Comparison of ENCODE assay signal across 10 cellular contexts in genomic region chr4:152258804-152259708, GRCh38.
DNase-seq lines count a peak whose midpoint lies in the region; ATAC-seq, FAIRE-seq and TF ChIP-seq lines count a peak whose summit lies in the region.
"Had no signal": no experiment of that assay in that cellular context is flagged by ENCODE, and none has a peak within 500 bp of the region (broad histone marks: within the 10 kb centered on the region; RNA-seq: fewer than 3 reads in every experiment).

No MANE protein-coding gene starts in this region.

- no peak for TF ChIP-seq RAD21 in HepG2 (CRISPR knock-in tag; IDR thresholded peaks at IDR 0.05)

- in situ Hi-C loops in HepG2 (cut with HindIII; ENCODE audit: extremely low pct_ligation_motif_present, low pct_unique_long_range_greater_than_20kb), result no loop called here

- peaks cover 17% of the 10 kb centered on the region for H3K4me1 ChIP-seq in HepG2 (ENCODE audit: insufficient read depth, low read length)
- H3K4me1 ChIP-seq in right lobe of liver, result no peaks in the 10 kb centered on the region
- peaks cover 4% of the 10 kb centered on the region for H3K4me1 ChIP-seq in hepatocyte (ENCODE audit: insufficient read depth)
- H3K4me1 ChIP-seq in upper lobe of right lung, result peaks cover 17% of the 10 kb centered on the region

- CTCF ChIA-PET in HepG2 (lab: Yijun Ruan, JAX; ENCODE audit: low intra/inter-chr PET ratio, low total read pairs), result no interaction called here

- POLR2A ChIA-PET in HepG2 (lab: Yijun Ruan, JAX), result no interaction called here

- no peak for TF ChIP-seq EP300 in HepG2 (IDR thresholded peaks at IDR 0.05; ENCODE audit: low read depth in 2 of 2, low read length in 2 of 2)
- no peak for TF ChIP-seq EP300 in HepG2 (CRISPR knock-in tag; IDR thresholded peaks at IDR 0.05; ENCODE audit: borderline replicate concordance)

- 40% methylated on average over 7 of the region's 8 CpGs for WGBS in HepG2 (ENCODE audit: low lambda C conversion rate)
- 43% methylated on average over 5 of the region's 8 CpGs for WGBS in right lobe of liver (ENCODE audit: insufficient coverage, low coverage, low lambda C conversion rate, missing lambda C conversion rate)
- WGBS in hepatocyte (ENCODE audit: low lambda C conversion rate, missing lambda C conversion rate), result 56% methylated on average over 8 of the region's 8 CpGs

- H3K9me3 ChIP-seq in HepG2 (ENCODE audit: low read length), result no peaks in the 10 kb centered on the region
- no peaks in the 10 kb centered on the region for H3K9me3 ChIP-seq in right lobe of liver
- H3K9me3 ChIP-seq in hepatocyte (ENCODE audit: low read depth), result peaks cover 6% of the 10 kb centered on the region
- H3K9me3 ChIP-seq in upper lobe of right lung, result no peaks in the 10 kb centered on the region

- peak; percentile 13 for DNase-seq in HepG2 (ENCODE audit: low spot score)
- no peak for DNase-seq in right lobe of liver
- peak; percentile 24 for DNase-seq in amniotic stem cell (lab: John Stamatoyannopoulos, UW)
- DNase-seq in hepatocyte (ENCODE audit: low spot score), result peak; percentile 23
- DNase-seq in upper lobe of right lung, result no peak
- no peak for DNase-seq in left lobe of liver (ENCODE audit: low spot score)
- DNase-seq: activated B cell treated with CpG ODN at 0.5 μM for 24 hours; CD8-positive, alpha-beta T cell had no signal

- TF ChIP-seq POLR2A in HepG2 (IDR thresholded peaks at IDR 0.05; ENCODE audit: insufficient read depth in 1 of 2, low read depth in 2 of 2, low read length in 2 of 2) (no peak), right lobe of liver (IDR thresholded peaks at IDR 0.05) (no peak)

- no peaks in the 10 kb centered on the region for H3K36me3 ChIP-seq in HepG2 (replicated peaks in 1 of 2; ENCODE audit: control insufficient read depth in 1 of 2, insufficient read depth in 2 of 2, low read length in 2 of 2)
- no peaks in the 10 kb centered on the region for H3K36me3 ChIP-seq in right lobe of liver
- no peaks in the 10 kb centered on the region for H3K36me3 ChIP-seq in hepatocyte (replicated peaks; ENCODE audit: insufficient read depth, low read depth)
- H3K36me3 ChIP-seq in upper lobe of right lung, result no peaks in the 10 kb centered on the region

- TF ChIP-seq CTCF in HepG2 (CRISPR knock-in tag; IDR thresholded peaks at IDR 0.05) (no peak), right lobe of liver (IDR thresholded peaks at IDR 0.05) (no peak), hepatocyte (IDR thresholded peaks at IDR 0.05; ENCODE audit: poor library complexity) (no peak), upper lobe of right lung (IDR thresholded peaks at IDR 0.05) (no peak)

- H4K20me1 ChIP-seq in HepG2 (ENCODE audit: insufficient read depth, low read length), result no peaks in the 10 kb centered on the region
- H4K20me1 ChIP-seq in hepatocyte (ENCODE audit: insufficient read depth, poor library complexity, severe bottlenecking), result no peaks in the 10 kb centered on the region

- no peak overlapping the region for H3K27ac ChIP-seq in HepG2 (ENCODE audit: extremely low read length, insufficient read depth, low read length)
- H3K27ac ChIP-seq in right lobe of liver, result no peak overlapping the region
- peak overlapping the region; percentile 52 for H3K27ac ChIP-seq in hepatocyte
- no peak overlapping the region for H3K27ac ChIP-seq in upper lobe of right lung

- H3K27me3 ChIP-seq in HepG2 (ENCODE audit: control insufficient read depth in 1 of 2, insufficient read depth in 2 of 2, low read length in 2 of 2) (no peaks in the 10 kb centered on the region), right lobe of liver (no peaks in the 10 kb centered on the region), hepatocyte (no peaks in the 10 kb centered on the region), upper lobe of right lung (no peaks in the 10 kb centered on the region)

- FAIRE-seq in HepG2 (lab: Jason Lieb, UNC), result no peak

- H3K4me3 ChIP-seq in HepG2 (replicated peaks in 1 of 3; ENCODE audit: insufficient read depth in 1 of 3, low read depth in 2 of 3, low read length in 3 of 3), result peak overlapping the region in 1 of 3 experiments; percentile 2; a peak in 1 of 6 replicates
- no peak overlapping the region for H3K4me3 ChIP-seq in right lobe of liver
- no peak overlapping the region for H3K4me3 ChIP-seq in hepatocyte
- no peak overlapping the region for H3K4me3 ChIP-seq in upper lobe of right lung

- no peaks in the 10 kb centered on the region for H3K9me2 ChIP-seq in hepatocyte (replicated peaks; ENCODE audit: insufficient read depth)

- intact Hi-C loops in HepG2 (cut with micrococcal nuclease; ENCODE audit: unreplicated experiment), result no loop called here
- intact Hi-C loops in right lobe of liver (cut with DNase I), result no loop called here
- intact Hi-C loops in upper lobe of right lung (cut with DNase I), result no loop called here

- H3K9ac ChIP-seq in HepG2 (ENCODE audit: insufficient read depth, low read depth, low read length), result no peak overlapping the region

- no TSS peak for BruUV-seq in HepG2 (replicated peaks; lab: Mats Ljungman, UMichigan)

- peak; percentile 47; the same call in 1 of the 3 replicates for ATAC-seq in HepG2
- no peak for ATAC-seq in right lobe of liver
- ATAC-seq in HG03571 (IDR thresholded peaks at IDR 0.05; ENCODE audit: unreplicated experiment), result no peak
- ATAC-seq in upper lobe of right lung, result no peak
- no peak for ATAC-seq in GM19324 (IDR thresholded peaks at IDR 0.05; ENCODE audit: low FRiP score, unreplicated experiment)
- ATAC-seq in left lobe of liver, result no peak
- ATAC-seq: CD8-positive, alpha-beta T cell had no signal

- no peaks in the 10 kb centered on the region for H3K79me2 ChIP-seq in HepG2 (ENCODE audit: insufficient read depth, low read length)
- H3K79me2 ChIP-seq in hepatocyte, result no peaks in the 10 kb centered on the region

- peak overlapping the region; percentile 90 for H2AFZ ChIP-seq in HepG2 (ENCODE audit: low read length)
- no peak overlapping the region for H2AFZ ChIP-seq in hepatocyte

- peak overlapping the region; percentile 54 for H3K4me2 ChIP-seq in HepG2 (ENCODE audit: low read depth, low read length)
- H3K4me2 ChIP-seq in hepatocyte, result no peak overlapping the region

TF ChIP-seq in HepG2, 621 proteins besides CTCF, POLR2A, EP300 and RAD21:
- no peak for TF ChIP-seq ATF1 (CRISPR knock-in tag; IDR thresholded peaks at IDR 0.05)
- no peak for TF ChIP-seq ZNF383 (CRISPR knock-in tag; IDR thresholded peaks at IDR 0.05; ENCODE audit: borderline replicate concordance)
- TF ChIP-seq NCOA2 (CRISPR knock-in tag; IDR thresholded peaks at IDR 0.05), result no peak
- no peak for TF ChIP-seq ZNF777 (CRISPR knock-in tag; IDR thresholded peaks at IDR 0.05)
- TF ChIP-seq NCOA1 (CRISPR knock-in tag; IDR thresholded peaks at IDR 0.05), result no peak
- no peak for TF ChIP-seq THYN1 (CRISPR knock-in tag; IDR thresholded peaks at IDR 0.05; ENCODE audit: borderline replicate concordance, low read depth)
- no peak for TF ChIP-seq ZNF331 (CRISPR knock-in tag; IDR thresholded peaks at IDR 0.05)
- no peak for TF ChIP-seq ZHX1 (CRISPR knock-in tag; IDR thresholded peaks at IDR 0.05; ENCODE audit: low read depth)

Comparison
In these comparisons a context has a peak if more than half of its experiments do, and no peak if none do; other contexts are left out.
1. DNase-seq: peak in HepG2 (single experiment), amniotic stem cell (single experiment) and hepatocyte (single experiment); none in right lobe of liver (0 of 3), upper lobe of right lung (single experiment) and left lobe of liver (single experiment).